Comparison of ENCODE assay signal across 8 cellular contexts in the genomic region with DNA sequence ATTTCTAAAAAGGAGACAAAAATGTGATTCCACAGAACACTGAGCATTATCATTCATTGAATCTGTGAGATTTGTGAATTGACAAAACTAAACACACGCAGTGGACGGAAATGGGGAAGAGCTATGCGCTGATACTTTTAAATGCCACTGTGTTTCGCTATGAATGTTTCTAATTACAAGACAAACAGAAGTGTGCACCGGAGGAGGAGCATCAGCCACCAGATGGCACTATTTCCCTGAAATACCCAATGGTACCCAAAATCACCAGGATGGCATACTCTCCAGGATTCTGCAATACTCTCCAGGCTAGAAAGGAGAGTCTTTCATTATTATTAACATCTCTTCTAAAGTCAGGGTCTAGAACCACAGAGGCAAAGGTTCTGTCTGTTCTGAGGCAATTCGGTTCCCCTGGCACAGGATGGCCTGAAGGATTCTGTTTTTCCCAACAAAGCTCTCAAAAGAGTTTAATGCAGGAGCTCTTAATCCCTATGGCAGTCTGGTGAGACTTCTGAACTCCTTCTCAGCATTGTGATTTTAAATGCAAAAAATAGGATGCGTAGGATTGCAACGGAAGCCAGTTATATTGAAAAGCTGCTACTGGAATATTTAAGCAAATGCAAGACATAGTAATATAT. TPM values are rescaled to one million over a fixed set of nuclear protein-coding genes. Genes with fewer than 3 reads are reported as not detected.
DNase-seq lines count a peak whose midpoint lies in the region; ATAC-seq and TF ChIP-seq lines count a peak whose summit lies in the region.

No MANE protein-coding gene starts in this region.

- peak; percentile 93 to 96 for TF ChIP-seq CTCF in GM23338 (conservative IDR thresholded peaks at IDR 0.05; ENCODE audit: low read depth in 2 of 2)
- peak; percentile 85 for TF ChIP-seq CTCF in foreskin keratinocyte (conservative IDR thresholded peaks at IDR 0.05)
- peak; percentile 92 for TF ChIP-seq CTCF in osteocyte (IDR thresholded peaks at IDR 0.05)
- TF ChIP-seq CTCF in upper lobe of left lung (IDR thresholded peaks at IDR 0.05), result peak; percentile 46 to 76 (median 60)

- WGBS in upper lobe of left lung, 2 donors, result 16 to 22% methylated on average over 8 of the region's 8 CpGs

- no peak overlapping the region for H3K27ac Mint-ChIP-seq in GM23338
- H3K27ac Mint-ChIP-seq in activated T-helper 17 cell treated with anti-CD3 and anti-CD28 coated beads, Interleukin-2, amount 50 U/mL, for 72 hours, result no peak overlapping the region
- H3K27ac Mint-ChIP-seq in osteocyte (ENCODE audit: unreplicated experiment), result no peak overlapping the region

- H3F3A ChIP-seq in GM23338 (replicated peaks; ENCODE audit: low read depth), result no peaks in the 10 kb centered on the region

- H3K79me2 ChIP-seq in GM23338 (replicated peaks; ENCODE audit: insufficient read depth) (no peaks in the 10 kb centered on the region), Karpas-422 (ENCODE audit: low read length) (no peaks in the 10 kb centered on the region)

- H3K4me2 ChIP-seq in GM23338 (no peak overlapping the region), Karpas-422 (ENCODE audit: low read depth, low read length, poor library complexity, severe bottlenecking) (no peak overlapping the region)

- H3K27me3 ChIP-seq in GM23338 (ENCODE audit: insufficient read depth) (no peaks in the 10 kb centered on the region), Karpas-422 (ENCODE audit: low read length) (no peaks in the 10 kb centered on the region), foreskin keratinocyte (no peaks in the 10 kb centered on the region), upper lobe of left lung (no peaks in the 10 kb centered on the region)

- TF ChIP-seq POLR2A in upper lobe of left lung (IDR thresholded peaks at IDR 0.05), result no peak

- H3K36me3 Mint-ChIP-seq in GM23338 (ENCODE audit: low read depth), result no peaks in the 10 kb centered on the region
- no peaks in the 10 kb centered on the region for H3K36me3 Mint-ChIP-seq in activated T-helper 17 cell treated with anti-CD3 and anti-CD28 coated beads, Interleukin-2, amount 50 U/mL, for 72 hours (ENCODE audit: low read depth)
- H3K36me3 Mint-ChIP-seq in osteocyte (ENCODE audit: unreplicated experiment), result no peaks in the 10 kb centered on the region

- H3K9ac ChIP-seq in Karpas-422 (ENCODE audit: low read length), result no peak overlapping the region

- H3K4me1 Mint-ChIP-seq in GM23338, result peaks cover 10% of the 10 kb centered on the region
- no peaks in the 10 kb centered on the region for H3K4me1 Mint-ChIP-seq in activated T-helper 17 cell treated with anti-CD3 and anti-CD28 coated beads, Interleukin-2, amount 50 U/mL, for 72 hours
- H3K4me1 Mint-ChIP-seq in osteocyte (ENCODE audit: unreplicated experiment), result peaks cover 3% of the 10 kb centered on the region

- H3K9me3 ChIP-seq in Karpas-422 (ENCODE audit: low read length) (no peaks in the 10 kb centered on the region), upper lobe of left lung (no peaks in the 10 kb centered on the region)

- no peak overlapping the region for H3K4me3 Mint-ChIP-seq in GM23338
- H3K4me3 Mint-ChIP-seq in activated T-helper 17 cell treated with anti-CD3 and anti-CD28 coated beads, Interleukin-2, amount 50 U/mL, for 72 hours, result no peak overlapping the region
- no peak overlapping the region for H3K4me3 Mint-ChIP-seq in osteocyte (ENCODE audit: unreplicated experiment)

- DNase-seq in GM04503 (ENCODE audit: low read depth), result peak; percentile 21
- peak; percentile 88 for DNase-seq in GM23338 (ENCODE audit: low spot score)
- DNase-seq in Karpas-422, result peak; percentile 91
- DNase-seq in RKO (ENCODE audit: low spot score), result peak; percentile 81
- DNase-seq in foreskin keratinocyte, result peak; percentile 15 to 42
- peak; percentile 87 for DNase-seq in osteocyte (ENCODE audit: extremely low spot score, unreplicated experiment)
- DNase-seq in upper lobe of left lung, result peak in 1 of 2 donors; percentile 55

- H3K4me1 ChIP-seq in GM23338 (ENCODE audit: insufficient read depth), result no peaks in the 10 kb centered on the region; the same call in 1 of the 2 replicates
- H3K4me1 ChIP-seq in Karpas-422 (ENCODE audit: low read length), result peaks cover 2% of the 10 kb centered on the region; the same call in 1 of the 2 replicates
- no peaks in the 10 kb centered on the region for H3K4me1 ChIP-seq in foreskin keratinocyte
- H3K4me1 ChIP-seq in upper lobe of left lung, result peaks cover 0 to 5% (median 0%) of the 10 kb centered on the region in 4 donors

- H4K20me1 ChIP-seq in GM23338 (replicated peaks; ENCODE audit: insufficient read depth) (no peaks in the 10 kb centered on the region), Karpas-422 (ENCODE audit: insufficient read depth, low read depth, low read length) (no peaks in the 10 kb centered on the region)

- H3K27me3 Mint-ChIP-seq in GM23338 (ENCODE audit: insufficient read depth, low read depth, poor library complexity) (peaks cover 5% of the 10 kb centered on the region), osteocyte (ENCODE audit: unreplicated experiment) (peaks cover 41% of the 10 kb centered on the region)
- peaks cover 19% of the 10 kb centered on the region for H3K27me3 Mint-ChIP-seq in activated T-helper 17 cell treated with anti-CD3 and anti-CD28 coated beads, Interleukin-2, amount 50 U/mL, for 72 hours

- H3K27ac ChIP-seq in GM23338 (ENCODE audit: low read depth) (no peak overlapping the region), Karpas-422 (ENCODE audit: low read length) (no peak overlapping the region), foreskin keratinocyte (no peak overlapping the region), upper lobe of left lung (no peak overlapping the region)

- H2AFZ ChIP-seq in GM23338 (no peak overlapping the region), Karpas-422 (ENCODE audit: low read length) (no peak overlapping the region)

- H3K9me2 ChIP-seq in GM23338 (ENCODE audit: insufficient read depth) (no peaks in the 10 kb centered on the region), Karpas-422 (replicated peaks; ENCODE audit: insufficient read depth, low read length) (no peaks in the 10 kb centered on the region)

- H3K4me3 ChIP-seq in GM23338, result no peak overlapping the region
- no peak overlapping the region for H3K4me3 ChIP-seq in Karpas-422 (ENCODE audit: low read length)
- H3K4me3 ChIP-seq in upper lobe of left lung, result no peak overlapping the region

- no peak for TF ChIP-seq EP300 in upper lobe of left lung (IDR thresholded peaks at IDR 0.05)

- ATAC-seq in GM23338, result peak; percentile 89
- ATAC-seq in activated T-helper 17 cell treated with anti-CD3 and anti-CD28 coated beads, Interleukin-2, amount 50 U/mL, for 72 hours (replicated peaks), result peak; percentile 78
- ATAC-seq in foreskin keratinocyte, result peak; percentile 82
- ATAC-seq in upper lobe of left lung (ENCODE audit: low FRiP score in 2 of 2), result peak in 1 of 2 donors; percentile 77

- H3K36me3 ChIP-seq in GM23338 (ENCODE audit: insufficient read depth) (no peaks in the 10 kb centered on the region), Karpas-422 (ENCODE audit: insufficient read depth, low read length) (no peaks in the 10 kb centered on the region), upper lobe of left lung (no peaks in the 10 kb centered on the region)

- no peaks in the 10 kb centered on the region for H3K9me3 Mint-ChIP-seq in GM23338
- H3K9me3 Mint-ChIP-seq in activated T-helper 17 cell treated with anti-CD3 and anti-CD28 coated beads, Interleukin-2, amount 50 U/mL, for 72 hours, result no peaks in the 10 kb centered on the region
- H3K9me3 Mint-ChIP-seq in osteocyte (ENCODE audit: unreplicated experiment), result no peaks in the 10 kb centered on the region

TF ChIP-seq in GM23338, 12 proteins besides CTCF, POLR2A, EP300 and RAD21 (continues in another document):
- TF ChIP-seq ZNF114 (CRISPR knock-in tag; IDR thresholded peaks at IDR 0.05), result no peak
- no peak for TF ChIP-seq ZNF331 (CRISPR knock-in tag; IDR thresholded peaks at IDR 0.05; ENCODE audit: low read depth)
- no peak for TF ChIP-seq STAT1 (IDR thresholded peaks at IDR 0.05; ENCODE audit: unreplicated experiment)
- TF ChIP-seq, protein P1, sequence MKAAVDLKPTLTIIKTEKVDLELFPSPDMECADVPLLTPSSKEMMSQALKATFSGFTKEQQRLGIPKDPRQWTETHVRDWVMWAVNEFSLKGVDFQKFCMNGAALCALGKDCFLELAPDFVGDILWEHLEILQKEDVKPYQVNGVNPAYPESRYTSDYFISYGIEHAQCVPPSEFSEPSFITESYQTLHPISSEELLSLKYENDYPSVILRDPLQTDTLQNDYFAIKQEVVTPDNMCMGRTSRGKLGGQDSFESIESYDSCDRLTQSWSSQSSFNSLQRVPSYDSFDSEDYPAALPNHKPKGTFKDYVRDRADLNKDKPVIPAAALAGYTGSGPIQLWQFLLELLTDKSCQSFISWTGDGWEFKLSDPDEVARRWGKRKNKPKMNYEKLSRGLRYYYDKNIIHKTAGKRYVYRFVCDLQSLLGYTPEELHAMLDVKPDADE (IDR thresholded peaks at IDR 0.05), result no peak
- TF ChIP-seq NANOG (IDR thresholded peaks at IDR 0.05; ENCODE audit: borderline replicate concordance), result no peak
- no peak for TF ChIP-seq EZH2phosphoT487 (IDR thresholded peaks at IDR 0.05; ENCODE audit: unreplicated experiment)

RNA-seq across cellular contexts. Expression of a gene that starts 13.8 kb away (rescaled TPM):
- total RNA-seq in GM23338 (2014; rRNA removed; shearing (Covaris generic)), result 85.8 and 98.3 TPM in 2 replicates
- polyA plus RNA-seq in GM23338 (2016; fragmentation: Nextera tagmentation; extraction: Ambion mirVana) (120 and 136 TPM in 2 replicates), foreskin keratinocyte (59.5 and 77.5 TPM in 2 replicates)
- 49.4 and 78.9 TPM in 2 replicates for total RNA-seq in Karpas-422 (2014; rRNA removed; shearing (Covaris generic); ENCODE audit: low replicate concordance)
- total RNA-seq in activated T-helper 17 cell treated with anti-CD3 and anti-CD28 coated beads, Interleukin-2, amount 50 U/mL, for 72 hours, result 10 to 100 TPM; 52.1 to 92.3 TPM
- total RNA-seq in foreskin keratinocyte (78.2 and 88.1 TPM in 2 replicates), osteocyte (37.4 and 38.2 TPM in 2 replicates), upper lobe of left lung (10 to 100 TPM; 20.4 to 49.2 (median 38.9) TPM)
